ENCODE assay signal across 14 cellular contexts in the genomic region with DNA sequence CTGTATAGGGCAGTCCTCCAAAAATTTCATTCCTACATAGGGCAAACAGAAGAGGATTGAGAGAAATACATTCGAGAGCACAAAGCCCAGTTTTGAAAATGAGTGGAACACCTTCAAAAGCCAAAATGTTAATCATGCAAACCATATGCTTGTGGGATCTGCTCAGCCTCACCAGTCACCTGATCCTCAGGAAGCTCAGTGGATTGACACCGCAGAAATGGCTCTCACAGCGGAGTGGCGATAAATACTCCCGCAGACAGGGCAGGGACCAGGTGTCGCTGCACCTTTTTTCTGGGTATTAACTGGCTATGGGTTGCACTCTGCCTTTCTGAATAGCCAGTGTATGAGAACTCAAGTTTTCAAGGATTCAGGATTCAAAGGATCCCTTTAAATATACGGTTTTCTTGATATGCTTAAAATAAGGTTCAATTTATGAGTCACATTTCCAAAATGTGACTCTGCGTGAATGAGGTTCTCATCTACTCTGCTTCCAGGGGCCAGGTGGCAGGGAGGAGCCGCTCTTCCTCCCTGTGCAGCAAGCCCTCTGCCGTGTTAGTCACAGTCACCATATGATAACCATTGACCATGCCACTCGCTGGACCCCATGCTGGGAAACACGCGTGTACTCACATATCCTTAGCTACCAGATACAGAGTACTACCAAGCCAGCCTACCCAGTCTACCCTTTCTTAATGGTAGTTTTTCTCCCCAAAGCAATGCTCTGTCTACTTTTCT. TPM values are rescaled to one million over a fixed set of nuclear protein-coding genes. Genes with fewer than 3 reads are reported as not detected.
DNase-seq lines count a peak whose midpoint lies in the region; ATAC-seq, FAIRE-seq and TF ChIP-seq lines count a peak whose summit lies in the region.
"Had no signal": no experiment of that assay in that cellular context is flagged by ENCODE, and none has a peak within 500 bp of the region (broad histone marks: within the 10 kb centered on the region; RNA-seq: fewer than 3 reads in every experiment).

No MANE protein-coding gene starts in this region.

- peak overlapping the region; percentile 69 for H3K4me3 Mint-ChIP-seq in activated CD4-positive, alpha-beta T cell treated with anti-CD3 and anti-CD28 coated beads for 36 hours
- peak overlapping the region; percentile 89 for H3K4me3 Mint-ChIP-seq in activated naive CD4-positive, alpha-beta T cell treated with anti-CD3 and anti-CD28 coated beads, Interleukin-2, amount 50 U/mL, for 24 hours
- H3K4me3 Mint-ChIP-seq in neural crest cell: no peak overlapping the region

- no peaks in the 10 kb centered on the region for H3K9me3 Mint-ChIP-seq in activated CD4-positive, alpha-beta T cell treated with anti-CD3 and anti-CD28 coated beads for 36 hours (ENCODE audit: low read depth)
- H3K9me3 Mint-ChIP-seq in activated naive CD4-positive, alpha-beta T cell treated with anti-CD3 and anti-CD28 coated beads, Interleukin-2, amount 50 U/mL, for 24 hours: no peaks in the 10 kb centered on the region
- H3K9me3 Mint-ChIP-seq in neural crest cell: no peaks in the 10 kb centered on the region

- no peaks in the 10 kb centered on the region for H3K36me3 Mint-ChIP-seq in activated CD4-positive, alpha-beta T cell treated with anti-CD3 and anti-CD28 coated beads for 36 hours (ENCODE audit: low read depth)
- H3K36me3 Mint-ChIP-seq in activated naive CD4-positive, alpha-beta T cell treated with anti-CD3 and anti-CD28 coated beads, Interleukin-2, amount 50 U/mL, for 24 hours: no peaks in the 10 kb centered on the region
- no peaks in the 10 kb centered on the region for H3K36me3 Mint-ChIP-seq in neural crest cell (ENCODE audit: low read depth)

- no peaks in the 10 kb centered on the region for H3K27me3 Mint-ChIP-seq in activated CD4-positive, alpha-beta T cell treated with anti-CD3 and anti-CD28 coated beads for 36 hours
- H3K27me3 Mint-ChIP-seq in activated naive CD4-positive, alpha-beta T cell treated with anti-CD3 and anti-CD28 coated beads, Interleukin-2, amount 50 U/mL, for 24 hours: no peaks in the 10 kb centered on the region
- peaks cover 7% of the 10 kb centered on the region for H3K27me3 Mint-ChIP-seq in neural crest cell (ENCODE audit: low read depth)

- CTCF ChIA-PET in activated CD4-positive, alpha-beta T cell treated with anti-CD3 and anti-CD28 coated beads for 36 hours (lab: Charles Lee): interaction anchor here (0.6 to 12.6 kb wide), 8 partner anchors 10 to 204 kb away, joined by 3 to 154 read pairs (median 4); no protein-coding TSS in a partner anchor

- no peak for FAIRE-seq in urothelium cell line (lab: Jason Lieb, UNC)
- FAIRE-seq: G401.6 had no signal

- DNase-seq in activated CD4-positive, alpha-beta T cell treated with anti-CD3 and anti-CD28 coated beads for 36 hours: peak; percentile 61
- no peak for DNase-seq in activated CD4-positive, alpha-beta T cell treated with anti-CD3 and anti-CD28 coated beads for 1 hour
- DNase-seq in NCI-H2171 treated with DMSO at 0.1 percent for 48 hours (lab: John Stamatoyannopoulos, UW) (peak; percentile 94), neural crest cell (ENCODE audit: low read depth, low spot score) (no peak), left lobe of liver (ENCODE audit: low spot score) (no peak), urothelium cell line (ENCODE audit: low spot score) (no peak), SIG-M5 (lab: John Stamatoyannopoulos, UW) (no peak)
- DNase-seq: body of pancreas, heart left ventricle, ovary, PC-3 had no signal

- no peak for TF ChIP-seq CTCF in neural crest cell (conservative IDR thresholded peaks at IDR 0.05)

- POLR2A ChIA-PET in activated CD4-positive, alpha-beta T cell treated with anti-CD3 and anti-CD28 coated beads for 36 hours (lab: Charles Lee): interaction anchor here (0.6 to 1.5 kb wide), 4 partner anchors 10 to 625 kb away, joined by 3 to 7 read pairs (median 4); a partner anchor contains a TSS

- H3K4me1 Mint-ChIP-seq in activated CD4-positive, alpha-beta T cell treated with anti-CD3 and anti-CD28 coated beads for 36 hours: peaks cover 94% of the 10 kb centered on the region
- peaks cover 92% of the 10 kb centered on the region for H3K4me1 Mint-ChIP-seq in activated naive CD4-positive, alpha-beta T cell treated with anti-CD3 and anti-CD28 coated beads, Interleukin-2, amount 50 U/mL, for 24 hours
- no peaks in the 10 kb centered on the region for H3K4me1 Mint-ChIP-seq in neural crest cell

- peak overlapping the region; percentile 92 for H3K27ac Mint-ChIP-seq in activated CD4-positive, alpha-beta T cell treated with anti-CD3 and anti-CD28 coated beads for 36 hours
- peak overlapping the region; percentile 99 for H3K27ac Mint-ChIP-seq in activated naive CD4-positive, alpha-beta T cell treated with anti-CD3 and anti-CD28 coated beads, Interleukin-2, amount 50 U/mL, for 24 hours
- peak overlapping the region; percentile 39 for H3K27ac Mint-ChIP-seq in neural crest cell (ENCODE audit: unreplicated experiment)

- ATAC-seq in activated CD4-positive, alpha-beta T cell treated with anti-CD3 and anti-CD28 coated beads for 36 hours: peak; percentile 35
- no peak for ATAC-seq in left lobe of liver
- ATAC-seq: body of pancreas, heart left ventricle, PC-3 had no signal

- intact Hi-C loops in activated CD4-positive, alpha-beta T cell treated with anti-CD3 and anti-CD28 coated beads for 36 hours (cut with DNase I, micrococcal nuclease): loop anchor here in 1 of 2 experiments (10.0 kb wide), 1 partner anchor 633 kb away; a partner anchor contains a TSS

RNA-seq across cellular contexts. Expression of a gene that starts 18.3 kb away (rescaled TPM):
- total RNA-seq in activated CD4-positive, alpha-beta T cell treated with anti-CD3 and anti-CD28 coated beads for 36 hours: 1 to 10 TPM; 4.9 to 5.3 TPM
- total RNA-seq in neural crest cell (8.8 and 9.3 TPM in 2 replicates), left lobe of liver (14.8 TPM)

RNA-seq across cellular contexts. Expression of a gene that starts 22.7 kb away (rescaled TPM):
- total RNA-seq in activated CD4-positive, alpha-beta T cell treated with anti-CD3 and anti-CD28 coated beads for 36 hours: under 1 TPM; 0.18 to 0.33 TPM
- 0.26 TPM in 1 of 2 replicates, not detected in the other for total RNA-seq in neural crest cell
- total RNA-seq in left lobe of liver: 0.48 TPM
- total RNA-seq: body of pancreas had no signal

RNA-seq across cellular contexts. Expression of a gene that starts 39.5 kb away (rescaled TPM):
- total RNA-seq in activated CD4-positive, alpha-beta T cell treated with anti-CD3 and anti-CD28 coated beads for 36 hours: not detected
- not detected in 2 replicates for total RNA-seq in neural crest cell
- not detected for total RNA-seq in left lobe of liver
- total RNA-seq: body of pancreas, heart left ventricle, lower leg skin, ovary, PC-3 had no signal

Comparison
In these comparisons a context has a peak if more than half of its experiments do, and no peak if none do; other contexts are left out.
1. DNase-seq: peak in activated CD4-positive, alpha-beta T cell treated with anti-CD3 and anti-CD28 coated beads for 36 hours (single experiment) and NCI-H2171 treated with DMSO at 0.1 percent for 48 hours (single experiment); none in activated CD4-positive, alpha-beta T cell treated with anti-CD3 and anti-CD28 coated beads for 1 hour (single experiment), neural crest cell (single experiment), left lobe of liver (single experiment), urothelium cell line (single experiment) and SIG-M5 (single experiment).
2. H3K27ac Mint-ChIP-seq: peak in every context shown above with its lines; median percentile 99 in activated naive CD4-positive, alpha-beta T cell treated with anti-CD3 and anti-CD28 coated beads, Interleukin-2, amount 50 U/mL, for 24 hours; 92 in activated CD4-positive, alpha-beta T cell treated with anti-CD3 and anti-CD28 coated beads for 36 hours; 39 in neural crest cell.